Comparison of ENCODE assay signal across 7 cellular contexts in the genomic region with DNA sequence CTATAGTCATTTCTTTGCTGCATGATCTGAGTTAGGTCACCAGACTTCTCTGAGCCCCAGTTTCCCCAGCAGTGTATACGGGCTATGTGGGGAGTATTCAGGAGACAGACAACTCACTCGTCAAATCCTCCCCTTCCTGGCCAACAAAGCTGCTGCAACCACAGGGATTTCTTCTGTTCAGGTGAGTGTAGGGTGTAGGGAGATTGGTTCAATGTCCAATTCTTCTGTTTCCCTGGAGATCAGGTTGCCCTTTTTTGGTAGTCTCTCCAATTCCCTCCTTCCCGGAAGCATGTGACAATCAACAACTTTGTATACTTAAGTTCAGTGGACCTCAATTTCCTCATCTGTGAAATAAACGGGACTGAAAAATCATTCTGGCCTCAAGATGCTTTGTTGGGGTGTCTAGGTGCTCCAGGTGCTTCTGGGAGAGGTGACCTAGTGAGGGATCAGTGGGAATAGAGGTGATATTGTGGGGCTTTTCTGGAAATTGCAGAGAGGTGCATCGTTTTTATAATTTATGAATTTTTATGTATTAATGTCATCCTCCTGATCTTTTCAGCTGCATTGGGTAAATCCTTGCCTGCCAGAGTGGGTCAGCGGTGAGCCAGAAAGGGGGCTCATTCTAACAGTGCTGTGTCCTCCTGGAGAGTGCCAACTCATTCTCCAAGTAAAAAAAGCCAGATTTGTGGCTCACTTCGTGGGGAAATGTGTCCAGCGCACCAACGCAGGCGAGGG. TPM values are rescaled to one million over a fixed set of nuclear protein-coding genes. Genes with fewer than 3 reads are reported as not detected.
DNase-seq lines count a peak whose midpoint lies in the region; ATAC-seq and TF ChIP-seq lines count a peak whose summit lies in the region.

No MANE protein-coding gene starts in this region.

- H3K9me3 ChIP-seq in SK-N-MC (ENCODE audit: low read depth, low read length) (no peaks in the 10 kb centered on the region), gastrocnemius medialis (no peaks in the 10 kb centered on the region)

- H3K27ac ChIP-seq in SK-N-MC, result no peak overlapping the region
- peak overlapping the region; percentile 99 to 100 (median 100) for H3K27ac ChIP-seq in gastrocnemius medialis

- H3K4me1 ChIP-seq in gastrocnemius medialis, result peaks cover 25 to 32% of the 10 kb centered on the region in 2 donors

- H3K9ac ChIP-seq in SK-N-MC (ENCODE audit: insufficient read length), result no peak overlapping the region

- H3K27me3 ChIP-seq in H7 (ENCODE audit: control insufficient read depth, insufficient read depth, low read length), result peaks cover 30% of the 10 kb centered on the region
- no peaks in the 10 kb centered on the region for H3K27me3 ChIP-seq in gastrocnemius medialis

- no peak for TF ChIP-seq CTCF in fibroblast of pulmonary artery (IDR thresholded peaks at IDR 0.05; ENCODE audit: low read length, missing control alignments)
- TF ChIP-seq CTCF in gastrocnemius medialis (IDR thresholded peaks at IDR 0.05 in 4 of 5, conservative IDR thresholded peaks at IDR 0.05 in 1 of 5), result no peak

- H3K36me3 ChIP-seq in H7 (replicated peaks; ENCODE audit: control insufficient read depth, insufficient read depth, low read length) (peaks cover 4% of the 10 kb centered on the region), SK-N-MC (ENCODE audit: insufficient read depth, low read length) (no peaks in the 10 kb centered on the region), gastrocnemius medialis (peaks cover 0 to 3% of the 10 kb centered on the region in 2 donors)

- no peak for TF ChIP-seq POLR2A in gastrocnemius medialis (IDR thresholded peaks at IDR 0.05)

- no peak for DNase-seq in H7
- DNase-seq in SK-N-MC (ENCODE audit: low read depth, low spot score), result no peak
- no peak for DNase-seq in fibroblast of pulmonary artery (ENCODE audit: low read depth)
- no peak for DNase-seq in gastrocnemius medialis
- no peak for DNase-seq in D341Med (ENCODE audit: low spot score)
- DNase-seq in EL, result no peak
- DNase-seq in MV-4-11 (lab: John Stamatoyannopoulos, UW), result no peak

- no peak for ATAC-seq in gastrocnemius medialis

- H3K4me3 ChIP-seq in H7 (ENCODE audit: insufficient read depth, low read depth, low read length) (peak overlapping the region; percentile 74; the same call in 1 of the 2 replicates), SK-N-MC (peak overlapping the region; percentile 75), fibroblast of pulmonary artery (replicated peaks; ENCODE audit: low read depth, low read length) (peak overlapping the region; percentile 11), gastrocnemius medialis (peak overlapping the region; percentile 43 to 97 (median 93))

- intact Hi-C loops in gastrocnemius medialis (cut with DNase I; ENCODE audit: low total_unique reads), result loop anchor here (1.0 to 5.0 kb wide), 5 partner anchors 11 to 319 kb away; a partner anchor contains a TSS

- in situ Hi-C loops in gastrocnemius medialis (cut with MboI; ENCODE audit: low sequenced_read_pairs in 4 of 4), result loop anchor here in 1 of 4 donors (25.0 kb wide), 1 partner anchor 241 kb away; a partner anchor contains a TSS

RNA-seq across cellular contexts. Expression of a gene that starts 0.6 kb away (rescaled TPM):
- total RNA-seq in H7 (2014; rRNA removed; shearing (Covaris generic)), result 0.28 and 0.55 TPM in 2 replicates
- total RNA-seq in gastrocnemius medialis, result 100 to 1,000 TPM; 110 to 346 (median 260) TPM

RNA-seq across cellular contexts. Expression of a gene that starts 19.7 kb away (rescaled TPM):
- not detected in 2 replicates for total RNA-seq in H7 (2014; rRNA removed; shearing (Covaris generic))
- total RNA-seq in gastrocnemius medialis, result under 1 TPM in 1 of 4 donors, not detected in 3; 0.09 TPM

Comparison
In these comparisons a context has a peak if more than half of its experiments do, and no peak if none do; other contexts are left out.
1. H3K4me3 ChIP-seq: peak in every context shown above with its lines; median percentile 93 in gastrocnemius medialis; 75 in SK-N-MC; 74 in H7; 11 in fibroblast of pulmonary artery.
2. RNA of a gene that starts 0.6 kb away (total RNA-seq): 110 to 346 TPM in gastrocnemius medialis; 0.28 to 0.55 TPM in H7; every median in the first group is over 10 times any median in the second.